ENCODE assay signal across 8 cellular contexts in genomic region chr3:16264708-16265454, GRCh38. TPM values are rescaled to one million over a fixed set of nuclear protein-coding genes. Genes with fewer than 3 reads are reported as not detected.
DNase-seq lines count a peak whose midpoint lies in the region; TF ChIP-seq lines count a peak whose summit lies in the region.

Gene DPH3 (minus strand): TSS chr3:16264943. CDS start chr3:16264876, 67 bp downstream.
Gene OXNAD1 (plus strand): TSS chr3:16265212. CDS start chr3:16270953, 5,741 bp downstream.

- CTCF ChIA-PET in activated naive CD4-positive, alpha-beta T cell treated with anti-CD3 and anti-CD28 coated beads, Interleukin-2, amount 10 ng/mL, durations not matched to agents 7 days and 5 days (lab: Charles Lee), result interaction anchor here (1.0 to 5.7 kb wide), 11 partner anchors 11 to 286 kb away, joined by 3 to 46 read pairs (median 5); no protein-coding TSS in a partner anchor

- H3K36me3 Mint-ChIP-seq in HFFc6 (ENCODE audit: low read depth), result peaks cover 12% of the 10 kb centered on the region
- peaks cover 10% of the 10 kb centered on the region for H3K36me3 Mint-ChIP-seq in activated naive CD4-positive, alpha-beta T cell treated with anti-CD3 and anti-CD28 coated beads, Interleukin-2, amount 10 ng/mL, durations not matched to agents 7 days and 5 days

- peak within 1 kb of the TSS; percentile 88 for H3K9ac ChIP-seq in SK-N-MC (ENCODE audit: insufficient read length)

- H3K9me3 ChIP-seq in SK-N-MC (ENCODE audit: low read depth, low read length), result no peaks in the 10 kb centered on the region

- H3K4me1 Mint-ChIP-seq in HFFc6 (ENCODE audit: low read depth), result peaks cover 41% of the 10 kb centered on the region
- peaks cover 39% of the 10 kb centered on the region for H3K4me1 Mint-ChIP-seq in activated naive CD4-positive, alpha-beta T cell treated with anti-CD3 and anti-CD28 coated beads, Interleukin-2, amount 10 ng/mL, durations not matched to agents 7 days and 5 days

- H3K36me3 ChIP-seq in SK-N-MC (ENCODE audit: insufficient read depth, low read length), result no peaks in the 10 kb centered on the region

- H3K4me3 Mint-ChIP-seq in HFFc6, result peak within 1 kb of the TSS; percentile 96; the same call in 1 of the 2 replicates
- H3K4me3 Mint-ChIP-seq in activated naive CD4-positive, alpha-beta T cell treated with anti-CD3 and anti-CD28 coated beads, Interleukin-2, amount 10 ng/mL, durations not matched to agents 7 days and 5 days, result peak within 1 kb of the TSS; percentile 97

- peak; percentile 86 for TF ChIP-seq POLR2A in NB4 (IDR thresholded peaks at IDR 0.05; ENCODE audit: extremely low read depth, insufficient read length)

- no peak within 1 kb of the TSS for H3K27ac ChIP-seq in SK-N-MC

- peak; percentile 34; the same call in 1 of the 2 replicates for TF ChIP-seq CTCF in HFFc6 (IDR thresholded peaks at IDR 0.05)
- TF ChIP-seq CTCF in NB4 (IDR thresholded peaks at IDR 0.05; ENCODE audit: low read depth, low read length), result no peak

- no peaks in the 10 kb centered on the region for H3K9me3 Mint-ChIP-seq in HFFc6
- no peaks in the 10 kb centered on the region for H3K9me3 Mint-ChIP-seq in activated naive CD4-positive, alpha-beta T cell treated with anti-CD3 and anti-CD28 coated beads, Interleukin-2, amount 10 ng/mL, durations not matched to agents 7 days and 5 days

- no peaks in the 10 kb centered on the region for H3K27me3 Mint-ChIP-seq in HFFc6 (ENCODE audit: insufficient read depth)
- no peaks in the 10 kb centered on the region for H3K27me3 Mint-ChIP-seq in activated naive CD4-positive, alpha-beta T cell treated with anti-CD3 and anti-CD28 coated beads, Interleukin-2, amount 10 ng/mL, durations not matched to agents 7 days and 5 days

- DNase-seq in GM04504 (ENCODE audit: low read depth) (peak; percentile 99), HFFc6 (peak; percentile 100), NB4 (ENCODE audit: low read depth) (peak; percentile 99), SK-N-MC (ENCODE audit: low read depth, low spot score) (peak; percentile 78), germinal center (ENCODE audit: low spot score) (peak; percentile 98), non-pigmented ciliary epithelial cell (ENCODE audit: low read depth) (peak; percentile 98), superior temporal gyrus (ENCODE audit: extremely low spot score) (peak; percentile 99)
- peak; percentile 99 for DNase-seq in activated naive CD4-positive, alpha-beta T cell treated with anti-CD3 and anti-CD28 coated beads, Interleukin-2, amount 10 ng/mL, durations not matched to agents 7 days and 5 days

- peak within 1 kb of the TSS; percentile 98 for H3K27ac Mint-ChIP-seq in HFFc6
- H3K27ac Mint-ChIP-seq in activated naive CD4-positive, alpha-beta T cell treated with anti-CD3 and anti-CD28 coated beads, Interleukin-2, amount 10 ng/mL, durations not matched to agents 7 days and 5 days, result peak within 1 kb of the TSS; percentile 96

- peak within 1 kb of the TSS; percentile 100 for H3K4me3 ChIP-seq in NB4 (ENCODE audit: low read depth, low read length)
- H3K4me3 ChIP-seq in SK-N-MC, result peak within 1 kb of the TSS; percentile 88

RNA-seq across cellular contexts. Expression of gene DPH3, which starts in this region (rescaled TPM):
- 10 to 100 TPM; 35.5 to 49.8 (median 44.3) TPM for total RNA-seq in HFFc6 (2021; fragmentation: NEBNext Ultra II Directional; extraction: Animal tissue kit (Norgen Biotek cat#: 25700))

RNA-seq across cellular contexts. Expression of gene OXNAD1, which starts in this region (rescaled TPM):
- total RNA-seq in HFFc6 (2021; fragmentation: NEBNext Ultra II Directional; extraction: Animal tissue kit (Norgen Biotek cat#: 25700)), result 1 to 10 TPM; 6.4 to 8.7 (median 8.1) TPM
